In genomic region chr10:45211576-45211975, GRCh38 we compare ENCODE assay signal across 33 cellular contexts.
"Had no signal": no experiment of that assay in that cellular context is flagged by ENCODE, and none has a peak within 500 bp of the region (broad histone marks: within the 10 kb centered on the region; RNA-seq: fewer than 3 reads in every experiment).

No MANE protein-coding gene starts in this region.

- H3K36me3 ChIP-seq: adrenal gland, brain microvascular endothelial cell, breast epithelium had no signal

- H3K4me1 ChIP-seq: adrenal gland, body of pancreas, breast epithelium had no signal

- DNase-seq: activated B cell treated with CpG ODN at 0.5 μM for 24 hours; activated CD4-positive, alpha-beta memory T cell treated with anti-CD3 and anti-CD28 coated beads, Interleukin-2, amount 10 ng/mL, durations not matched to agents 7 days and 5 days; activated CD4-positive, alpha-beta T cell treated with anti-CD3 and anti-CD28 coated beads for 4 hours; activated CD4-positive, alpha-beta T cell treated with anti-CD3 and anti-CD28 coated beads, Interleukin-2, amount 10 ng/mL, durations not matched to agents 7 days and 5 days; activated CD4-positive, alpha-beta T cell treated with anti-CD3 and anti-CD28 coated beads, Interleukin-2, amount 50 U/mL, for 48 hours; activated CD4-positive, CD25-positive, alpha-beta regulatory T cell treated with anti-CD3 and anti-CD28 coated beads, Interleukin-2, amount 50 U/mL, for 72 hours; activated CD8-positive, alpha-beta memory T cell treated with anti-CD3 and anti-CD28 coated beads for 24 hours; activated CD8-positive, alpha-beta memory T cell treated with anti-CD3 and anti-CD28 coated beads, Interleukin-2, amount 10 ng/mL, durations not matched to agents 7 days and 5 days; activated CD8-positive, alpha-beta memory T cell treated with anti-CD3 and anti-CD28 coated beads, Interleukin-2, amount 50 U/mL, for 48 hours; activated CD8-positive, alpha-beta T cell treated with anti-CD3 and anti-CD28 coated beads, Interleukin-2, amount 10 ng/mL, durations not matched to agents 7 days and 5 days; activated effector memory CD4-positive, alpha-beta T cell treated with anti-CD3 and anti-CD28 coated beads, Interleukin-2, amount 50 U/mL, for 16 hours; activated gamma-delta T cell treated with Interleukin-2 at 50 U/mL for 16 hours; activated naive CD4-positive, alpha-beta T cell; activated naive CD4-positive, alpha-beta T cell treated with anti-CD3 and anti-CD28 coated beads for 36 hours; activated naive CD4-positive, alpha-beta T cell treated with anti-CD3 and anti-CD28 coated beads, Interleukin-2, amount 50 U/mL, for 16 hours; activated naive CD8-positive, alpha-beta T cell treated with anti-CD3 and anti-CD28 coated beads for 36 hours; activated T-cell treated with anti-CD3 and anti-CD28 coated beads, Interleukin-2, amount 50 U/mL, for 1 hour; activated T-cell treated with anti-CD3 and anti-CD28 coated beads, Interleukin-2, amount 50 U/mL, for 4 hours; activated T-cell treated with anti-CD3 and anti-CD28 coated beads, Interleukin-2, amount 50 U/mL, for 72 hours; adrenal gland; amniotic stem cell; aorta; body of pancreas; brain microvascular endothelial cell; central memory CD4-positive, alpha-beta T cell; SW 1271; T-helper 1 cell; T-helper 2 cell; T-helper 9 cell had no signal

- H3K27me3 ChIP-seq: adrenal gland, body of pancreas, brain microvascular endothelial cell, breast epithelium had no signal

- H3K27ac ChIP-seq: adrenal gland, body of pancreas, brain microvascular endothelial cell, breast epithelium, VCaP had no signal

- FAIRE-seq: astrocyte, TTC549 had no signal

- H3K4me3 ChIP-seq: adrenal gland, body of pancreas, breast epithelium had no signal

- H3K9me3 ChIP-seq: adrenal gland, body of pancreas, breast epithelium had no signal
